ENCODE assay signal across 37 cellular contexts in the genomic region with DNA sequence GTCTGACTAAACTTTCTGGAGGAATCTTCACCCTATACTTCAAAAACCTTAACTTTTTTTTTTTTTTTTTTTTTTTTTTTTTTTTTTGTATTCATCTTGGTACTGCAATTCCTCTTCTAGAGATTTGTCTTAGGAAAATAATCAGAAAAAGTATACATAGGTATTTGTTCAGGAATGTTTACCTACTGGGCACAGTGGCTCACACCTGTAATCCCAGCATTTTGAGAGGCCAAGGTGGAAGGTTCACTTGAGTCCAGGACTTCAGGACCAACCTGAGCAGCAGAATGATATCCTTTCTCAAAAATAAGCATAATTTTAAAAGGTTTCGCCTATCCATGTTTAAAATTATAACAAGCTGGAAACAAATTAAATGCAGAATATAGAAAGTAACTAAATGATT.
"Had no signal": no experiment of that assay in that cellular context is flagged by ENCODE, and none has a peak within 500 bp of the region (broad histone marks: within the 10 kb centered on the region; RNA-seq: fewer than 3 reads in every experiment).

No MANE protein-coding gene starts in this region.

- H3K4me3 ChIP-seq: ascending aorta, cardiac muscle cell had no signal

- H3K27me3 ChIP-seq: ascending aorta, cardiac muscle cell had no signal

- H3K4me3 Mint-ChIP-seq: activated B cell treated with CpG ODN at 0.5 μM for 24 hours; activated CD4-positive, alpha-beta memory T cell treated with anti-CD3 and anti-CD28 coated beads for 36 hours; activated CD4-positive, alpha-beta T cell treated with anti-CD3 and anti-CD28 coated beads, Interleukin-2, amount 10 ng/mL, durations not matched to agents 24 days and 14 days; activated CD8-positive, alpha-beta T cell treated with anti-CD3 and anti-CD28 coated beads for 36 hours; activated naive CD4-positive, alpha-beta T cell treated with anti-CD3 and anti-CD28 coated beads for 36 hours; activated naive CD8-positive, alpha-beta T cell treated with anti-CD3 and anti-CD28 coated beads, Interleukin-2, amount 10 ng/mL, durations not matched to agents 7 days and 5 days; activated naive CD8-positive, alpha-beta T cell treated with anti-CD3 and anti-CD28 coated beads, Interleukin-2, amount 50 U/mL, for 24 hours; activated T-cell treated with anti-CD3 and anti-CD28 coated beads, Interleukin-2, amount 50 U/mL, for 4 hours; activated T-cell treated with anti-CD3 and anti-CD28 coated beads, Interleukin-2, amount 50 U/mL, for 72 hours; activated T-helper 1 cell treated with anti-CD3 and anti-CD28 coated beads, Interleukin-12 subunit alpha, Interleukin-12 subunit beta, Interleukin-2, Interleukin-4 antibody, amounts not matched to agents 30 ng/mL and 10 ng/mL and 1 ng/mL, durations not matched to agents 14 hours and 24 hours and 36 hours; activated T-helper 17 cell treated with anti-CD3 and anti-CD28 coated beads, Interleukin-2, amount 50 U/mL, for 72 hours; brain; central memory CD8-positive, alpha-beta T cell; T-helper 1 cell treated with Interleukin-12 subunit alpha and Interleukin-12 subunit beta and Interleukin-4 antibody, amounts not matched to agents 30 μg/mL and 1 μg/mL, for 36 hours; T-helper 2 cell treated with Interferon-gamma antibody and Interleukin-4, amounts not matched to agents 5 μg/mL and 100 μg/mL, for 36 hours had no signal

- ATAC-seq: activated CD8-positive, alpha-beta T cell treated with anti-CD3 and anti-CD28 coated beads for 36 hours; activated naive CD4-positive, alpha-beta T cell treated with anti-CD3 and anti-CD28 coated beads, Interleukin-2, amount 50 U/mL, for 72 hours; activated naive CD8-positive, alpha-beta T cell treated with anti-CD3 and anti-CD28 coated beads, Interleukin-2, amount 50 U/mL, for 24 hours; activated T-cell treated with anti-CD3 and anti-CD28 coated beads, Interleukin-2, amount 50 U/mL, for 4 hours; activated T-cell treated with anti-CD3 and anti-CD28 coated beads, Interleukin-2, amount 50 U/mL, for 72 hours; activated T-helper 17 cell treated with anti-CD3 and anti-CD28 coated beads, Interleukin-2, amount 50 U/mL, for 72 hours had no signal

- H3K27ac ChIP-seq: ascending aorta, cardiac muscle cell, VCaP had no signal

- H3K36me3 ChIP-seq: ascending aorta, cardiac muscle cell had no signal

- DNase-seq: activated B cell treated with CpG ODN at 0.5 μM for 24 hours; activated CD4-positive, alpha-beta memory T cell treated with anti-CD3 and anti-CD28 coated beads for 36 hours; activated CD4-positive, alpha-beta T cell treated with anti-CD3 and anti-CD28 coated beads for 4 hours; activated CD4-positive, alpha-beta T cell treated with anti-CD3 and anti-CD28 coated beads, Interleukin-2, amount 10 ng/mL, durations not matched to agents 24 days and 14 days; activated CD4-positive, alpha-beta T cell treated with anti-CD3 and anti-CD28 coated beads, Interleukin-2, amount 50 U/mL, for 1 hour; activated CD4-positive, alpha-beta T cell treated with anti-CD3 and anti-CD28 coated beads, Interleukin-2, amount 50 U/mL, for 4 hours; activated CD4-positive, CD25-positive, alpha-beta regulatory T cell treated with anti-CD3 and anti-CD28 coated beads, Interleukin-2, amount 50 U/mL, for 72 hours; activated CD8-positive, alpha-beta memory T cell treated with anti-CD3 and anti-CD28 coated beads, Interleukin-2, amount 50 U/mL, for 4 hours; activated CD8-positive, alpha-beta T cell treated with anti-CD3 and anti-CD28 coated beads for 36 hours; activated effector memory CD4-positive, alpha-beta T cell treated with anti-CD3 and anti-CD28 coated beads, Interleukin-2, amount 50 U/mL, for 16 hours; activated gamma-delta T cell treated with Interleukin-2 at 50 U/mL for 16 hours; activated naive CD4-positive, alpha-beta T cell; activated naive CD4-positive, alpha-beta T cell treated with anti-CD3 and anti-CD28 coated beads for 36 hours; activated naive CD4-positive, alpha-beta T cell treated with anti-CD3 and anti-CD28 coated beads, Interleukin-2, amount 50 U/mL, for 16 hours; activated naive CD8-positive, alpha-beta T cell treated with anti-CD3 and anti-CD28 coated beads, Interleukin-2, amount 10 ng/mL, durations not matched to agents 7 days and 5 days; activated naive CD8-positive, alpha-beta T cell treated with anti-CD3 and anti-CD28 coated beads, Interleukin-2, amount 50 U/mL, for 24 hours; activated T-cell treated with anti-CD3 and anti-CD28 coated beads for 4 hours; activated T-cell treated with anti-CD3 and anti-CD28 coated beads, Interleukin-2, amount 50 U/mL, for 1 hour; activated T-cell treated with anti-CD3 and anti-CD28 coated beads, Interleukin-2, amount 50 U/mL, for 4 hours; activated T-cell treated with anti-CD3 and anti-CD28 coated beads, Interleukin-2, amount 50 U/mL, for 72 hours; amygdala; anterior cingulate cortex; caudate nucleus; cerebellar nuclear complex; T-helper 1 cell; T-helper 2 cell; T-helper 9 cell had no signal

- H3K27ac Mint-ChIP-seq: activated B cell treated with CpG ODN at 0.5 μM for 24 hours; activated CD4-positive, alpha-beta memory T cell treated with anti-CD3 and anti-CD28 coated beads for 36 hours; activated CD4-positive, alpha-beta T cell treated with anti-CD3 and anti-CD28 coated beads, Interleukin-2, amount 10 ng/mL, durations not matched to agents 24 days and 14 days; activated CD8-positive, alpha-beta T cell treated with anti-CD3 and anti-CD28 coated beads for 36 hours; activated naive CD4-positive, alpha-beta T cell treated with anti-CD3 and anti-CD28 coated beads for 36 hours; activated naive CD4-positive, alpha-beta T cell treated with anti-CD3 and anti-CD28 coated beads, Interleukin-2, amount 50 U/mL, for 72 hours; activated naive CD8-positive, alpha-beta T cell treated with anti-CD3 and anti-CD28 coated beads, Interleukin-2, amount 10 ng/mL, durations not matched to agents 7 days and 5 days; activated naive CD8-positive, alpha-beta T cell treated with anti-CD3 and anti-CD28 coated beads, Interleukin-2, amount 50 U/mL, for 24 hours; activated T-cell treated with anti-CD3 and anti-CD28 coated beads, Interleukin-2, amount 50 U/mL, for 72 hours; activated T-helper 1 cell treated with anti-CD3 and anti-CD28 coated beads, Interleukin-12 subunit alpha, Interleukin-12 subunit beta, Interleukin-2, Interleukin-4 antibody, amounts not matched to agents 30 ng/mL and 10 ng/mL and 1 ng/mL, durations not matched to agents 14 hours and 24 hours and 36 hours; activated T-helper 17 cell treated with anti-CD3 and anti-CD28 coated beads, Interleukin-2, amount 50 U/mL, for 72 hours; brain; T-helper 1 cell treated with Interleukin-12 subunit alpha and Interleukin-12 subunit beta and Interleukin-4 antibody, amounts not matched to agents 30 μg/mL and 1 μg/mL, for 36 hours; T-helper 2 cell treated with Interferon-gamma antibody and Interleukin-4, amounts not matched to agents 5 μg/mL and 100 μg/mL, for 36 hours had no signal

- H3K36me3 Mint-ChIP-seq: activated CD4-positive, alpha-beta memory T cell treated with anti-CD3 and anti-CD28 coated beads for 36 hours; activated naive CD4-positive, alpha-beta T cell treated with anti-CD3 and anti-CD28 coated beads, Interleukin-2, amount 50 U/mL, for 72 hours; activated naive CD8-positive, alpha-beta T cell treated with anti-CD3 and anti-CD28 coated beads, Interleukin-2, amount 10 ng/mL, durations not matched to agents 7 days and 5 days; brain had no signal

- H3K27me3 Mint-ChIP-seq: activated B cell treated with CpG ODN at 0.5 μM for 24 hours; activated CD4-positive, alpha-beta memory T cell treated with anti-CD3 and anti-CD28 coated beads for 36 hours; activated CD8-positive, alpha-beta T cell treated with anti-CD3 and anti-CD28 coated beads for 36 hours; central memory CD8-positive, alpha-beta T cell had no signal

- H3K4me1 Mint-ChIP-seq: activated B cell treated with CpG ODN at 0.5 μM for 24 hours; activated CD4-positive, alpha-beta T cell treated with anti-CD3 and anti-CD28 coated beads, Interleukin-2, amount 10 ng/mL, durations not matched to agents 24 days and 14 days; activated naive CD8-positive, alpha-beta T cell treated with anti-CD3 and anti-CD28 coated beads, Interleukin-2, amount 10 ng/mL, durations not matched to agents 7 days and 5 days; activated naive CD8-positive, alpha-beta T cell treated with anti-CD3 and anti-CD28 coated beads, Interleukin-2, amount 50 U/mL, for 24 hours; activated T-helper 17 cell treated with anti-CD3 and anti-CD28 coated beads, Interleukin-2, amount 50 U/mL, for 72 hours; brain; central memory CD8-positive, alpha-beta T cell had no signal

- H3K4me1 ChIP-seq: ascending aorta had no signal

- H3K9me3 Mint-ChIP-seq: activated CD4-positive, alpha-beta memory T cell treated with anti-CD3 and anti-CD28 coated beads for 36 hours; activated CD4-positive, alpha-beta T cell treated with anti-CD3 and anti-CD28 coated beads, Interleukin-2, amount 10 ng/mL, durations not matched to agents 24 days and 14 days; activated CD8-positive, alpha-beta T cell treated with anti-CD3 and anti-CD28 coated beads for 36 hours; activated naive CD4-positive, alpha-beta T cell treated with anti-CD3 and anti-CD28 coated beads for 36 hours; activated naive CD4-positive, alpha-beta T cell treated with anti-CD3 and anti-CD28 coated beads, Interleukin-2, amount 50 U/mL, for 72 hours; activated naive CD8-positive, alpha-beta T cell treated with anti-CD3 and anti-CD28 coated beads, Interleukin-2, amount 50 U/mL, for 24 hours; activated T-cell treated with anti-CD3 and anti-CD28 coated beads, Interleukin-2, amount 50 U/mL, for 4 hours; activated T-cell treated with anti-CD3 and anti-CD28 coated beads, Interleukin-2, amount 50 U/mL, for 72 hours; activated T-helper 17 cell treated with anti-CD3 and anti-CD28 coated beads, Interleukin-2, amount 50 U/mL, for 72 hours; central memory CD8-positive, alpha-beta T cell; T-helper 1 cell treated with Interleukin-12 subunit alpha and Interleukin-12 subunit beta and Interleukin-4 antibody, amounts not matched to agents 30 μg/mL and 1 μg/mL, for 36 hours; T-helper 2 cell treated with Interferon-gamma antibody and Interleukin-4, amounts not matched to agents 5 μg/mL and 100 μg/mL, for 36 hours had no signal
